ENCODE assay signal across 1 cellular context in genomic region chr22:38006906-38007305, GRCh38.
TF ChIP-seq lines count a peak whose summit lies in the region.

No MANE protein-coding gene starts in this region.

TF ChIP-seq in HepG2, 621 proteins besides CTCF, POLR2A, EP300 and RAD21:
- TF ChIP-seq HIC2 (CRISPR knock-in tag; IDR thresholded peaks at IDR 0.05; ENCODE audit: low read depth) (no peak), SMAD9 (CRISPR knock-in tag; IDR thresholded peaks at IDR 0.05) (no peak), MYC (CRISPR knock-in tag; IDR thresholded peaks at IDR 0.05; ENCODE audit: borderline replicate concordance) (no peak)
